11 cellular contexts compared by ENCODE assay signal in genomic region chr12:25087596-25087995, GRCh38.
"Had no signal": no experiment of that assay in that cellular context is flagged by ENCODE, and none has a peak within 500 bp of the region (broad histone marks: within the 10 kb centered on the region; RNA-seq: fewer than 3 reads in every experiment).

No MANE protein-coding gene starts in this region.

- DNase-seq: activated CD4-positive, alpha-beta T cell treated with anti-CD3 and anti-CD28 coated beads for 1 hour; activated CD4-positive, alpha-beta T cell treated with anti-CD3 and anti-CD28 coated beads, Interleukin-2, amount 50 U/mL, for 48 hours; activated gamma-delta T cell; activated T-cell treated with anti-CD3 and anti-CD28 coated beads, Interleukin-2, amount 50 U/mL, for 48 hours; dorsolateral prefrontal cortex; islet precursor cell; midbrain; stimulated activated CD4-positive, alpha-beta T cell treated with anti-CD3 and anti-CD28 coated beads, Interleukin-12 subunit alpha, Interleukin-12 subunit beta, amount 100 ng/mL, for 4 hours; stimulated activated CD4-positive, alpha-beta T cell treated with anti-CD3 and anti-CD28 coated beads, Interleukin-2, amount 100 ng/mL, for 24 hours; substantia nigra; uterus had no signal
